8 cellular contexts compared by ENCODE assay signal in genomic region chr11:20132667-20133039, GRCh38. TPM values are rescaled to one million over a fixed set of nuclear protein-coding genes. Genes with fewer than 3 reads are reported as not detected.
A peak's percentile ranks its signal among the peaks of the same experiment; 100 is the strongest.
DNase-seq lines count a peak whose midpoint lies in the region; ATAC-seq and TF ChIP-seq lines count a peak whose summit lies in the region.

No MANE protein-coding gene starts in this region.

- no peaks in the 10 kb centered on the region for H3K36me3 ChIP-seq in HUES48 (ENCODE audit: control insufficient read depth, insufficient read depth, low read length)

- H3K27ac Mint-ChIP-seq in CD14-positive monocyte = peak overlapping the region in 1 of 7 donors; percentile 26
- H3K27ac Mint-ChIP-seq in chondrocyte (ENCODE audit: unreplicated experiment) = no peak overlapping the region
- no peak overlapping the region for H3K27ac Mint-ChIP-seq in natural killer cell treated with Interleukin-12 subunit alpha and Interleukin-12 subunit beta and Interleukin-15 and Interleukin-18, amount 100 ng/mL, for 72 hours

- DNase-seq in CD14-positive monocyte (ENCODE audit: low spot score) (no peak), chondrocyte (ENCODE audit: low spot score) (no peak), OCI-M2 (lab: John Stamatoyannopoulos, UW; ENCODE audit: unreplicated experiment) (no peak), omental fat pad (ENCODE audit: low spot score) (no peak), NCI-H446 (lab: John Stamatoyannopoulos, UW) (no peak), DMS79 (lab: John Stamatoyannopoulos, UW) (no peak)
- no peak for DNase-seq in natural killer cell treated with Interleukin-12 subunit alpha and Interleukin-12 subunit beta and Interleukin-15 and Interleukin-18, amount 100 ng/mL, for 72 hours (ENCODE audit: low spot score)

- no peak overlapping the region for H3K9ac ChIP-seq in HUES48 (ENCODE audit: low read depth, low read length)

- peaks cover 2% of the 10 kb centered on the region; the same call in 1 of the 2 replicates for H3K4me1 ChIP-seq in HUES48 (ENCODE audit: control insufficient read depth, insufficient read depth, low read length)

- H3K27me3 ChIP-seq in HUES48 (ENCODE audit: control insufficient read depth, insufficient read depth, low read length) = peaks cover 38% of the 10 kb centered on the region

- H3K9me3 Mint-ChIP-seq in CD14-positive monocyte (peaks cover 0 to 8% (median 0%) of the 10 kb centered on the region in 7 donors), chondrocyte (ENCODE audit: low read depth) (no peaks in the 10 kb centered on the region)
- no peaks in the 10 kb centered on the region for H3K9me3 Mint-ChIP-seq in natural killer cell treated with Interleukin-12 subunit alpha and Interleukin-12 subunit beta and Interleukin-15 and Interleukin-18, amount 100 ng/mL, for 72 hours

- intact Hi-C loops in CD14-positive monocyte (cut with micrococcal nuclease) = loop anchor here (5.0 to 10.0 kb wide), 2 partner anchors 178 to 180 kb away; no protein-coding TSS in a partner anchor

- peak; percentile 67 for TF ChIP-seq CTCF in CD14-positive monocyte (IDR thresholded peaks at IDR 0.05)
- peak; percentile 79 for TF ChIP-seq CTCF in chondrocyte (IDR thresholded peaks at IDR 0.05)
- TF ChIP-seq CTCF in omental fat pad (IDR thresholded peaks at IDR 0.05) = no peak

- no peak for ATAC-seq in natural killer cell treated with Interleukin-12 subunit alpha and Interleukin-12 subunit beta and Interleukin-15 and Interleukin-18, amount 100 ng/mL, for 72 hours
- ATAC-seq in omental fat pad (ENCODE audit: low FRiP score) = no peak

- no peaks in the 10 kb centered on the region for H3K9me3 ChIP-seq in HUES48 (ENCODE audit: control insufficient read depth, insufficient read depth, low read length)

- H3K36me3 Mint-ChIP-seq in CD14-positive monocyte = no peaks in the 10 kb centered on the region
- no peaks in the 10 kb centered on the region for H3K36me3 Mint-ChIP-seq in chondrocyte (ENCODE audit: low read depth)
- H3K36me3 Mint-ChIP-seq in natural killer cell treated with Interleukin-12 subunit alpha and Interleukin-12 subunit beta and Interleukin-15 and Interleukin-18, amount 100 ng/mL, for 72 hours = no peaks in the 10 kb centered on the region

- peak overlapping the region; percentile 61; the same call in 1 of the 2 replicates for H3K4me3 ChIP-seq in HUES48 (ENCODE audit: low read depth, low read length)

- no peak overlapping the region for H3K27ac ChIP-seq in HUES48 (ENCODE audit: low read depth, low read length)

- H3K4me1 Mint-ChIP-seq in CD14-positive monocyte (peaks cover 12% of the 10 kb centered on the region), chondrocyte (ENCODE audit: low read depth) (peaks cover 20% of the 10 kb centered on the region)
- H3K4me1 Mint-ChIP-seq in natural killer cell treated with Interleukin-12 subunit alpha and Interleukin-12 subunit beta and Interleukin-15 and Interleukin-18, amount 100 ng/mL, for 72 hours (ENCODE audit: low read depth in 2 of 2) = peaks cover 2 to 9% of the 10 kb centered on the region in 2 donors

- peak overlapping the region in 1 of 2 donors; percentile 78 for H3K4me3 Mint-ChIP-seq in CD14-positive monocyte
- H3K4me3 Mint-ChIP-seq in chondrocyte (ENCODE audit: unreplicated experiment) = no peak overlapping the region
- H3K4me3 Mint-ChIP-seq in natural killer cell treated with Interleukin-12 subunit alpha and Interleukin-12 subunit beta and Interleukin-15 and Interleukin-18, amount 100 ng/mL, for 72 hours = peak overlapping the region; percentile 51

- peaks cover 23 to 31% (median 28%) of the 10 kb centered on the region in 3 donors for H3K27me3 Mint-ChIP-seq in CD14-positive monocyte (ENCODE audit: low read depth in 3 of 3)
- no peaks in the 10 kb centered on the region for H3K27me3 Mint-ChIP-seq in chondrocyte (ENCODE audit: low read depth)
- H3K27me3 Mint-ChIP-seq in natural killer cell treated with Interleukin-12 subunit alpha and Interleukin-12 subunit beta and Interleukin-15 and Interleukin-18, amount 100 ng/mL, for 72 hours = peaks cover 30 to 32% of the 10 kb centered on the region in 2 donors

RNA-seq across cellular contexts. Expression of gene DBX1, which starts 27.6 kb away (rescaled TPM):
- not detected for polyA plus RNA-seq in CD14-positive monocyte
- total RNA-seq in chondrocyte (not detected in 3 replicates), omental fat pad (not detected)
- total RNA-seq in natural killer cell treated with Interleukin-12 subunit alpha and Interleukin-12 subunit beta and Interleukin-15 and Interleukin-18, amount 100 ng/mL, for 72 hours = not detected

Comparison
In these comparisons a context has a peak if more than half of its experiments do, and no peak if none do; other contexts are left out.
1. CTCF ChIP-seq: peak in CD14-positive monocyte (single experiment) and chondrocyte (single experiment); none in omental fat pad (0 of 3).